14 cellular contexts compared by ENCODE assay signal in the genomic region with DNA sequence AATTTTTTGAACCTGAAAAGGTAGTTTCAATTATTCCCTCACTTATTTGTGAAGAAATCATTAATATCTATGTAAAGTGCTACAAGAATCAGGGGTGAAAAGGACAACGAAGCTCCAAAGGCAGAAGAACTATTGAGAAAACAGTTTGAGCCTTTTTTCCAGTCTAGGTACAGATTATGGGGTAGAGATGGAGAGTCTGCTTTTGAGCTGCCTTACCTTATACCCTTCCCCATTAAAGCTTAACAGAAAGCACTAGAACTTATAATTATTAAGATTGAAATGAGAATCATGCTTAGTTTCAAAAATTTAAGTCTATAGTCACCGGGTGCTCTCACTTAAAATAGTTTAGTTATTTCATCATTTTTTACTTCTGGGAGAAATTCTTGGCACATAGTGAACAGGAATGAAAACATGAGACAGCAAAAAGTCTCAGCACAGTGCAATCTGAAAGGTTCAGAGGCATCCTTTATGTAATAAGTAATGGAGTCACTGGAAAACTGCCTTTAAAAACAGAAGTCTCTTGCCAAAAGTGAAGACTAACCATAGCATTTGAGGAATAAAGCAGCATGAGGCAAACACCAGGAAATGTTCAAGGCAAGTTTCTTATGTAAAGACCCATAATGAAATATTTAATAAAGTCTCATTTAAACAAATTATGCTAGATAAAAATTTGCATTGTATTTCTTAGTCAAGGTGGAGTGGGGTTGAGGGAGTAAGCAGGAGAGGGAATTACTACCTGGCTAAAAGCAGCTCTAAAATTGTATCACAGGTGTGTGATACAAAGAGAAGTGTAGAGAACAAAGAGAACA. TPM values are rescaled to one million over a fixed set of nuclear protein-coding genes. Genes with fewer than 3 reads are reported as not detected.
DNase-seq lines count a peak whose midpoint lies in the region; ATAC-seq and TF ChIP-seq lines count a peak whose summit lies in the region.
"Had no signal": no experiment of that assay in that cellular context is flagged by ENCODE, and none has a peak within 500 bp of the region (broad histone marks: within the 10 kb centered on the region; RNA-seq: fewer than 3 reads in every experiment).

No MANE protein-coding gene starts in this region.

- no peaks in the 10 kb centered on the region for H3K36me3 Mint-ChIP-seq in chondrocyte (ENCODE audit: low read depth)
- no peaks in the 10 kb centered on the region for H3K36me3 Mint-ChIP-seq in activated T-helper 17 cell treated with anti-CD3 and anti-CD28 coated beads, Interleukin-2, amount 50 U/mL, for 72 hours (ENCODE audit: low read depth)

- intact Hi-C loops in esophagus squamous epithelium (cut with DNase I): no loop called here

- H3K27ac Mint-ChIP-seq in chondrocyte (ENCODE audit: unreplicated experiment): peak overlapping the region; percentile 84
- no peak overlapping the region for H3K27ac Mint-ChIP-seq in activated T-helper 17 cell treated with anti-CD3 and anti-CD28 coated beads, Interleukin-2, amount 50 U/mL, for 72 hours

- no peaks in the 10 kb centered on the region for H3K79me1 ChIP-seq in mesenchymal stem cell (replicated peaks; ENCODE audit: low read length, poor library complexity, severe bottlenecking)

- H3K27me3 Mint-ChIP-seq in chondrocyte (ENCODE audit: low read depth): no peaks in the 10 kb centered on the region
- H3K27me3 Mint-ChIP-seq in activated T-helper 17 cell treated with anti-CD3 and anti-CD28 coated beads, Interleukin-2, amount 50 U/mL, for 72 hours: peaks cover 18% of the 10 kb centered on the region

- H3K36me3 ChIP-seq in mesenchymal stem cell (ENCODE audit: control insufficient read depth in 1 of 2, insufficient read depth in 2 of 2, low read depth in 1 of 2, low read length in 2 of 2) (no peaks in the 10 kb centered on the region), esophagus squamous epithelium (no peaks in the 10 kb centered on the region)
- H3K36me3 ChIP-seq: right lobe of liver had no signal

- H3K4me1 ChIP-seq in mesenchymal stem cell (ENCODE audit: control insufficient read depth, insufficient read depth, low read depth, low read length) (peaks cover 3% of the 10 kb centered on the region), esophagus squamous epithelium (peaks cover 0 to 9% (median 0%) of the 10 kb centered on the region in 3 donors)
- H3K4me1 ChIP-seq: foreskin keratinocyte had no signal

- CTCF ChIA-PET in AG04449 (lab: Yijun Ruan, JAX): interaction anchor here (0.8 to 1.5 kb wide), 3 partner anchors 50 to 136 kb away, joined by 3 to 5 read pairs (median 4); no protein-coding TSS in a partner anchor

- H3K27me3 ChIP-seq in mesenchymal stem cell (ENCODE audit: control insufficient read depth in 1 of 2, insufficient read depth in 1 of 2, low read length in 2 of 2) (no peaks in the 10 kb centered on the region), esophagus squamous epithelium (peaks cover 0 to 26% (median 0%) of the 10 kb centered on the region in 4 donors)
- H3K27me3 ChIP-seq: right lobe of liver had no signal

- no peak overlapping the region for H3K4me3 ChIP-seq in AG04449 (ENCODE audit: low read depth, low read length)
- no peak overlapping the region for H3K4me3 ChIP-seq in mesenchymal stem cell (ENCODE audit: insufficient read depth in 1 of 2, low read depth in 1 of 2, low read length in 2 of 2)
- no peak overlapping the region for H3K4me3 ChIP-seq in esophagus squamous epithelium
- H3K4me3 ChIP-seq: lung, right lobe of liver had no signal

- no peak overlapping the region for H4K8ac ChIP-seq in mesenchymal stem cell (ENCODE audit: low read length)

- no peak overlapping the region for H3K4me3 Mint-ChIP-seq in chondrocyte (ENCODE audit: unreplicated experiment)
- H3K4me3 Mint-ChIP-seq in activated T-helper 17 cell treated with anti-CD3 and anti-CD28 coated beads, Interleukin-2, amount 50 U/mL, for 72 hours: no peak overlapping the region

- H3K4me2 ChIP-seq in mesenchymal stem cell (ENCODE audit: low read length, poor library complexity, severe bottlenecking): no peak overlapping the region

- POLR2A ChIA-PET in AG04449 (lab: Yijun Ruan, JAX): no interaction called here

- H3K9ac ChIP-seq in mesenchymal stem cell (ENCODE audit: low read length): peak overlapping the region; percentile 36

- no peak overlapping the region for H2BK5ac ChIP-seq in mesenchymal stem cell (ENCODE audit: low read depth, low read length, poor library complexity, severe bottlenecking)

- no peak overlapping the region for H2BK15ac ChIP-seq in mesenchymal stem cell (ENCODE audit: low read depth, poor library complexity, severe bottlenecking)

- no peak overlapping the region for H2AFZ ChIP-seq in mesenchymal stem cell (ENCODE audit: low read depth, low read length)

- in situ Hi-C loops in KBM-7 (cut with MboI; ENCODE audit: low pct_unique_long_range_greater_than_20kb, low sequenced_read_pairs): no loop called here

- no peak overlapping the region for H4K91ac ChIP-seq in mesenchymal stem cell (ENCODE audit: low read length)

- peaks cover 43% of the 10 kb centered on the region for H3K4me1 Mint-ChIP-seq in chondrocyte (ENCODE audit: low read depth)
- no peaks in the 10 kb centered on the region for H3K4me1 Mint-ChIP-seq in activated T-helper 17 cell treated with anti-CD3 and anti-CD28 coated beads, Interleukin-2, amount 50 U/mL, for 72 hours

- DNase-seq in AG04449 (ENCODE audit: low read depth, low spot score) (peak; percentile 94), LHCN-M2 (ENCODE audit: low read depth) (peak; percentile 76), chondrocyte (ENCODE audit: low spot score) (no peak), mesenchymal stem cell (peak; percentile 69), KBM-7 (no peak), T-helper 9 cell (no peak), esophagus squamous epithelium (lab: John Stamatoyannopoulos, UW) (no peak)
- DNase-seq: C1 segment of cervical spinal cord, foreskin keratinocyte, NCI-H1417 treated with DMSO at 0.1 percent for 48 hours, right lobe of liver, T-helper 2 cell had no signal

- H3K9me3 Mint-ChIP-seq in chondrocyte (ENCODE audit: low read depth): no peaks in the 10 kb centered on the region
- H3K9me3 Mint-ChIP-seq in activated T-helper 17 cell treated with anti-CD3 and anti-CD28 coated beads, Interleukin-2, amount 50 U/mL, for 72 hours: no peaks in the 10 kb centered on the region

- H3K4ac ChIP-seq in mesenchymal stem cell (ENCODE audit: low read depth in 1 of 2, low read length in 2 of 2): no peak overlapping the region

- no peak overlapping the region for H3K14ac ChIP-seq in mesenchymal stem cell (ENCODE audit: low read length in 2 of 2)

- ATAC-seq in activated T-helper 17 cell treated with anti-CD3 and anti-CD28 coated beads, Interleukin-2, amount 50 U/mL, for 72 hours (replicated peaks): no peak
- ATAC-seq: foreskin keratinocyte had no signal

- H3K9me3 ChIP-seq in mesenchymal stem cell (ENCODE audit: control insufficient read depth, low read length): no peaks in the 10 kb centered on the region
- H3K9me3 ChIP-seq in esophagus squamous epithelium: no peaks in the 10 kb centered on the region
- H3K9me3 ChIP-seq: right lobe of liver had no signal

- no peak overlapping the region for H2AK5ac ChIP-seq in mesenchymal stem cell (ENCODE audit: low read length, severe bottlenecking)

- no peak overlapping the region for H3K23ac ChIP-seq in mesenchymal stem cell (ENCODE audit: low read length in 2 of 2)

- H3K27ac ChIP-seq in mesenchymal stem cell (ENCODE audit: low read length, poor library complexity, severe bottlenecking) (peak overlapping the region; percentile 86), esophagus squamous epithelium (no peak overlapping the region)
- H3K27ac ChIP-seq: foreskin keratinocyte, right lobe of liver had no signal

- no peak overlapping the region for H3K18ac ChIP-seq in mesenchymal stem cell (ENCODE audit: low read depth in 1 of 2, low read length in 2 of 2)

- H2BK12ac ChIP-seq in mesenchymal stem cell (ENCODE audit: low read length in 2 of 2): no peak overlapping the region

- no peak for TF ChIP-seq CTCF in AG04449 (IDR thresholded peaks at IDR 0.05; ENCODE audit: insufficient read depth, low read length, missing control alignments)
- TF ChIP-seq CTCF in chondrocyte (IDR thresholded peaks at IDR 0.05): peak; percentile 14
- TF ChIP-seq CTCF in esophagus squamous epithelium (IDR thresholded peaks at IDR 0.05): no peak

- no CpG with 5 or more reads among the region's 2 CpGs for WGBS in mesenchymal stem cell
- 49 to 56% methylated on average over 2 of the region's 2 CpGs for WGBS in esophagus squamous epithelium, 2 donors

- TF ChIP-seq POLR2A in esophagus squamous epithelium (IDR thresholded peaks at IDR 0.05): no peak

- no peak overlapping the region for H2BK120ac ChIP-seq in mesenchymal stem cell (ENCODE audit: low read depth, low read length)

RNA-seq across cellular contexts. Expression of gene DCLK2, which starts 5.1 kb away (rescaled TPM):
- total RNA-seq in LHCN-M2 (2014; rRNA removed) (2.8 and 2.9 TPM in 2 replicates), chondrocyte (17.7 to 20.0 TPM (median 18.7 TPM) in 3 replicates), esophagus squamous epithelium (1 to 10 TPM in 1 of 4 donors, under 1 TPM in 3; 0.61 to 4.0 (median 0.74) TPM)
- polyA plus RNA-seq in LHCN-M2 (2012): 12.3 TPM
- polyA plus RNA-seq in mesenchymal stem cell (2013, experiment 1 of 2): 11.5 TPM
- polyA plus RNA-seq in mesenchymal stem cell (2013, experiment 2 of 2): 11.2 TPM
- under 1 TPM in 1 of 2 donors, not detected in 1; 0.06 TPM for total RNA-seq in activated T-helper 17 cell treated with anti-CD3 and anti-CD28 coated beads, Interleukin-2, amount 50 U/mL, for 72 hours
- polyA plus RNA-seq: foreskin keratinocyte had no signal

Comparison
In these comparisons a context has a peak if more than half of its experiments do, and no peak if none do; other contexts are left out.
1. DNase-seq: peak in AG04449 (single experiment), LHCN-M2 (single experiment) and mesenchymal stem cell (single experiment); none in chondrocyte (single experiment), KBM-7 (single experiment), T-helper 9 cell (single experiment) and esophagus squamous epithelium (single experiment).